8 cellular contexts compared by ENCODE assay signal in genomic region chr19:29665215-29665825, GRCh38. TPM values are rescaled to one million over a fixed set of nuclear protein-coding genes. Genes with fewer than 3 reads are reported as not detected.
A peak's percentile ranks its signal among the peaks of the same experiment; 100 is the strongest.
DNase-seq lines count a peak whose midpoint lies in the region; ATAC-seq and TF ChIP-seq lines count a peak whose summit lies in the region.

Gene PLEKHF1 (plus strand): TSS chr19:29665461. CDS start chr19:29673840, 8,379 bp downstream.

- intact Hi-C loops in dendritic cell treated with granulocyte-macrophage colony-stimulating factor and Interleukin-4, amounts not matched to agents 40 ng/mL and 50 ng/mL, for 4 days (cut with micrococcal nuclease) = loop anchor here (2.0 kb wide), 1 partner anchor 51 kb away; no protein-coding TSS in a partner anchor
- intact Hi-C loops in right lobe of liver (cut with DNase I) = no loop called here

- H3K4me1 ChIP-seq in right lobe of liver = peaks cover 0 to 46% (median 16%) of the 10 kb centered on the region in 4 donors

- ATAC-seq in GM18870 (IDR thresholded peaks at IDR 0.05; ENCODE audit: unreplicated experiment) (peak; percentile 44), HG03097 (IDR thresholded peaks at IDR 0.05; ENCODE audit: low FRiP score, unreplicated experiment) (peak; percentile 84), right lobe of liver (peak; percentile 84 to 94 (median 92))

- H3K9me3 Mint-ChIP-seq in dendritic cell treated with granulocyte-macrophage colony-stimulating factor and Interleukin-4, amounts not matched to agents 40 ng/mL and 50 ng/mL, for 4 days = no peaks in the 10 kb centered on the region

- H3K27me3 ChIP-seq in right lobe of liver = no peaks in the 10 kb centered on the region

- WGBS in right lobe of liver (ENCODE audit: insufficient coverage, low coverage, low lambda C conversion rate, missing lambda C conversion rate) = 0% methylated on average over 16 of the region's 75 CpGs

- peaks cover 30% of the 10 kb centered on the region for H3K27me3 Mint-ChIP-seq in dendritic cell treated with granulocyte-macrophage colony-stimulating factor and Interleukin-4, amounts not matched to agents 40 ng/mL and 50 ng/mL, for 4 days

- H3K4me3 ChIP-seq in right lobe of liver = peak within 1 kb of the TSS; percentile 83 to 95 (median 94)

- peak within 1 kb of the TSS; percentile 74 to 85 (median 83) for H3K27ac ChIP-seq in right lobe of liver

- H3K4me3 Mint-ChIP-seq in dendritic cell treated with granulocyte-macrophage colony-stimulating factor and Interleukin-4, amounts not matched to agents 40 ng/mL and 50 ng/mL, for 4 days = peak within 1 kb of the TSS; percentile 68

- no peaks in the 10 kb centered on the region for H3K36me3 Mint-ChIP-seq in dendritic cell treated with granulocyte-macrophage colony-stimulating factor and Interleukin-4, amounts not matched to agents 40 ng/mL and 50 ng/mL, for 4 days (ENCODE audit: low read depth)

- peak in 1 of 4 donors; percentile 7 for TF ChIP-seq CTCF in right lobe of liver (IDR thresholded peaks at IDR 0.05)

- DNase-seq in AML-193 (lab: John Stamatoyannopoulos, UW) (peak; percentile 66 to 67), NCI-H510A treated with DMSO at 0.1 percent for 48 hours (lab: John Stamatoyannopoulos, UW) (peak; percentile 54), right lobe of liver (peak; percentile 95 to 96 (median 95))
- DNase-seq in activated CD4-positive, alpha-beta T cell treated with anti-CD3 and anti-CD28 coated beads, Interleukin-2, amount 50 U/mL, for 24 hours (ENCODE audit: low read depth in 1 of 2, low spot score in 1 of 2) = peak; percentile 64 to 71
- peak; percentile 83 for DNase-seq in stimulated activated CD4-positive, alpha-beta T cell treated with anti-CD3 and anti-CD28 coated beads, Interleukin-4, amount 100 ng/mL, for 24 hours

- H3K27ac Mint-ChIP-seq in dendritic cell treated with granulocyte-macrophage colony-stimulating factor and Interleukin-4, amounts not matched to agents 40 ng/mL and 50 ng/mL, for 4 days = no peak within 1 kb of the TSS

- no peaks in the 10 kb centered on the region for H3K9me3 ChIP-seq in right lobe of liver

- no peaks in the 10 kb centered on the region for H3K36me3 ChIP-seq in right lobe of liver

- peak; percentile 81 for TF ChIP-seq POLR2A in right lobe of liver (IDR thresholded peaks at IDR 0.05)

- peaks cover 13% of the 10 kb centered on the region for H3K4me1 Mint-ChIP-seq in dendritic cell treated with granulocyte-macrophage colony-stimulating factor and Interleukin-4, amounts not matched to agents 40 ng/mL and 50 ng/mL, for 4 days (ENCODE audit: low read depth)

RNA-seq across cellular contexts. Expression of gene PLEKHF1, which starts in this region (rescaled TPM):
- total RNA-seq in right lobe of liver = 10 to 100 TPM in 2 of 6 experiments, 1 to 10 TPM in 4; 5.6 to 13.8 (median 9.8) TPM

Comparison
In these comparisons a context has a peak if more than half of its experiments do, and no peak if none do; other contexts are left out.
1. Peak in every context shown above with its lines: DNase-seq, ATAC-seq, H3K4me3 ChIP-seq and H3K27ac ChIP-seq.